In genomic region chr3:128231596-128231995, GRCh38 we compare ENCODE assay signal across 18 cellular contexts.
"Had no signal": no experiment of that assay in that cellular context is flagged by ENCODE, and none has a peak within 500 bp of the region (broad histone marks: within the 10 kb centered on the region; RNA-seq: fewer than 3 reads in every experiment).

No MANE protein-coding gene starts in this region.

- H3K4me3 ChIP-seq: body of pancreas, colonic mucosa, sigmoid colon, testis, upper lobe of right lung had no signal

- H3K36me3 Mint-ChIP-seq: activated CD4-positive, alpha-beta memory T cell treated with anti-CD3 and anti-CD28 coated beads for 36 hours; activated naive CD8-positive, alpha-beta T cell had no signal

- H3K27me3 ChIP-seq: body of pancreas, colonic mucosa, neutrophil, sigmoid colon, testis, upper lobe of right lung had no signal

- H3K4me1 ChIP-seq: body of pancreas, upper lobe of right lung had no signal

- ATAC-seq: activated CD4-positive, alpha-beta T cell treated with anti-CD3 and anti-CD28 coated beads for 36 hours; body of pancreas; left ventricle myocardium superior; naive thymus-derived CD4-positive, alpha-beta T cell; stimulated activated effector memory CD8-positive, alpha-beta T cell treated with anti-CD3 and anti-CD28 coated beads, Interleukin-12 subunit alpha, Interleukin-12 subunit beta, amount 100 ng/mL, for 72 hours; upper lobe of right lung had no signal

- H3K27me3 Mint-ChIP-seq: activated CD4-positive, alpha-beta memory T cell treated with anti-CD3 and anti-CD28 coated beads for 36 hours; activated CD4-positive, alpha-beta T cell treated with anti-CD3 and anti-CD28 coated beads for 36 hours; activated naive CD8-positive, alpha-beta T cell; memory B cell; naive thymus-derived CD4-positive, alpha-beta T cell had no signal

- H3K36me3 ChIP-seq: colonic mucosa, neutrophil, sigmoid colon, upper lobe of right lung, WERI-Rb-1 had no signal

- H3K27ac Mint-ChIP-seq: activated CD4-positive, alpha-beta memory T cell treated with anti-CD3 and anti-CD28 coated beads for 36 hours; activated CD4-positive, alpha-beta T cell treated with anti-CD3 and anti-CD28 coated beads for 36 hours; activated naive CD8-positive, alpha-beta T cell; memory B cell; stimulated activated effector memory CD8-positive, alpha-beta T cell treated with anti-CD3 and anti-CD28 coated beads, Interleukin-12 subunit alpha, Interleukin-12 subunit beta, amount 100 ng/mL, for 72 hours had no signal

- H3K27ac ChIP-seq: body of pancreas, colonic mucosa, neutrophil, sigmoid colon, testis, upper lobe of right lung, WERI-Rb-1 had no signal

- DNase-seq: activated CD4-positive, alpha-beta memory T cell treated with anti-CD3 and anti-CD28 coated beads for 36 hours; activated CD4-positive, alpha-beta T cell treated with anti-CD3 and anti-CD28 coated beads for 36 hours; body of pancreas; central memory CD4-positive, alpha-beta T cell; colonic mucosa; kidney glomerular epithelial cell; left ventricle myocardium superior; naive thymus-derived CD4-positive, alpha-beta T cell; sigmoid colon; stimulated activated CD4-positive, alpha-beta T cell treated with anti-CD3 and anti-CD28 coated beads, Interleukin-4, amount 100 ng/mL, for 24 hours; T-helper 2 cell; testis; upper lobe of right lung; WERI-Rb-1 had no signal

- H3K9me3 ChIP-seq: body of pancreas, colonic mucosa, neutrophil, sigmoid colon, testis, upper lobe of right lung had no signal

- H3K4me3 Mint-ChIP-seq: activated CD4-positive, alpha-beta memory T cell treated with anti-CD3 and anti-CD28 coated beads for 36 hours; activated CD4-positive, alpha-beta T cell treated with anti-CD3 and anti-CD28 coated beads for 36 hours; activated naive CD8-positive, alpha-beta T cell; memory B cell; naive thymus-derived CD4-positive, alpha-beta T cell; stimulated activated effector memory CD8-positive, alpha-beta T cell treated with anti-CD3 and anti-CD28 coated beads, Interleukin-12 subunit alpha, Interleukin-12 subunit beta, amount 100 ng/mL, for 72 hours had no signal

- H3K9me3 Mint-ChIP-seq: activated CD4-positive, alpha-beta memory T cell treated with anti-CD3 and anti-CD28 coated beads for 36 hours; memory B cell; naive thymus-derived CD4-positive, alpha-beta T cell; stimulated activated effector memory CD8-positive, alpha-beta T cell treated with anti-CD3 and anti-CD28 coated beads, Interleukin-12 subunit alpha, Interleukin-12 subunit beta, amount 100 ng/mL, for 72 hours had no signal
